In genomic region chr7:27433581-27433980, GRCh38 we compare ENCODE assay signal across 2 cellular contexts.
TF ChIP-seq lines count a peak whose summit lies in the region.

No MANE protein-coding gene starts in this region.

TF ChIP-seq in H1, 55 proteins besides CTCF, POLR2A, EP300 and RAD21:
- TF ChIP-seq MAFK (IDR thresholded peaks at IDR 0.05; ENCODE audit: low read depth, low read length): no peak
- TF ChIP-seq TEAD4 (IDR thresholded peaks at IDR 0.05; ENCODE audit: low read depth, low read length): no peak
- no peak for TF ChIP-seq FOSL1 (IDR thresholded peaks at IDR 0.05; ENCODE audit: insufficient read depth, low read depth, low read length)
- TF ChIP-seq ASH2L (IDR thresholded peaks at IDR 0.05; ENCODE audit: low read length): no peak
- no peak for TF ChIP-seq NRF1 (IDR thresholded peaks at IDR 0.05; ENCODE audit: low read depth, low read length)
- TF ChIP-seq CBX8 (IDR thresholded peaks at IDR 0.05; ENCODE audit: borderline replicate concordance, low read depth, low read length): no peak
- TF ChIP-seq TBP (IDR thresholded peaks at IDR 0.05; ENCODE audit: low read depth, low read length): no peak
- no peak for TF ChIP-seq ATF2 (IDR thresholded peaks at IDR 0.05; ENCODE audit: low read length)
- TF ChIP-seq SAP30 (IDR thresholded peaks at IDR 0.05; ENCODE audit: insufficient read depth, insufficient replicate concordance, low read length): no peak
- TF ChIP-seq SP4 (IDR thresholded peaks at IDR 0.05; ENCODE audit: low read length): no peak
- TF ChIP-seq RNF2 (IDR thresholded peaks at IDR 0.05; ENCODE audit: borderline replicate concordance, low read depth, low read length, missing control alignments, poor library complexity, severe bottlenecking): no peak
- no peak for TF ChIP-seq CHD2 (IDR thresholded peaks at IDR 0.05; ENCODE audit: low read length)
- no peak for TF ChIP-seq POLR2AphosphoS5 (IDR thresholded peaks at IDR 0.05; ENCODE audit: low read depth, low read length)

TF ChIP-seq in HEK293T, 16 proteins besides CTCF, POLR2A, EP300 and RAD21:
- TF ChIP-seq LEF1 (IDR thresholded peaks at IDR 0.05; ENCODE audit: borderline replicate concordance) (no peak), SP1 (IDR thresholded peaks at IDR 0.05) (no peak), NFRKB (IDR thresholded peaks at IDR 0.05) (no peak), CTBP1 (IDR thresholded peaks at IDR 0.05; ENCODE audit: borderline replicate concordance) (no peak), ELF4 (IDR thresholded peaks at IDR 0.05) (no peak)
